8 cellular contexts compared by ENCODE assay signal in the genomic region with DNA sequence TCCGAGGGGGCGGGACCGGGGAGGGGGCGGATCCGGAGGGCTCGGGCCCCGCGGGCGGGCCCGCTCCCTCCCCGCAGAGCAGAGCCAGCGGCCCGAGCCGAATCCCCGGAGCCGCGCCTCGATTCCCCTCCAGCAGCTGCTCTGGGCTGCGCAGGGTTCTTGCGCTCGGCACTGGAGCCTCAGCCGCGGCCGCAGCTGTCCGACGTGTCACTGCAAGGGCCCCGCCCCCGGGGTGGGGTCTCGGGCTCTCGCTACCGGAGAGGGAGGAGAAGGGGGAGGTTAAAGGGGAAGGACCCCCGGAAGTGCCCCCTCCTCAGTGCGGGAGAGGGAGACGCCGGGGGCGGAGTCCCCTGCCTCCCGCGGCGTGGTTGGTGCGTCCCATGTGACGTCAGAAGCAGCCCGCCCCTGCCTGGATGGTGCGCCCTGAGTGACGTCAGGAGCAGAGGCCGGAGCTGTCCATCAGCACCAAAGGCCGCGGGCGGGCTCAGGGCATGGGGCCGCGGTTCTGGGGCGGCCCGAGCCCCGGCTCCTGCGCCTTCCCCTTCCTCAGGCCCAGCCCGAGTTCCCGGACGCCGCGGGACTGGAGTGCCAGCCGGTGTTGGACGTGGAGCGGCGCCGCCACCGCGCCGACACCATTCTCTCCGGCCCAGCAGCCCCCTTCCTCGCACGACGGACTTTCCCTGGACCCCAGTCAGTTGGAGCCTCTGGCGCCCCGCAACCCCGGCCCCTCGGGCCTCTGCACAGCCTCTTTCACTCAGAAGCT. TPM values are rescaled to one million over a fixed set of nuclear protein-coding genes. Genes with fewer than 3 reads are reported as not detected.
DNase-seq lines count a peak whose midpoint lies in the region; ATAC-seq and TF ChIP-seq lines count a peak whose summit lies in the region.

A gene with protein sequence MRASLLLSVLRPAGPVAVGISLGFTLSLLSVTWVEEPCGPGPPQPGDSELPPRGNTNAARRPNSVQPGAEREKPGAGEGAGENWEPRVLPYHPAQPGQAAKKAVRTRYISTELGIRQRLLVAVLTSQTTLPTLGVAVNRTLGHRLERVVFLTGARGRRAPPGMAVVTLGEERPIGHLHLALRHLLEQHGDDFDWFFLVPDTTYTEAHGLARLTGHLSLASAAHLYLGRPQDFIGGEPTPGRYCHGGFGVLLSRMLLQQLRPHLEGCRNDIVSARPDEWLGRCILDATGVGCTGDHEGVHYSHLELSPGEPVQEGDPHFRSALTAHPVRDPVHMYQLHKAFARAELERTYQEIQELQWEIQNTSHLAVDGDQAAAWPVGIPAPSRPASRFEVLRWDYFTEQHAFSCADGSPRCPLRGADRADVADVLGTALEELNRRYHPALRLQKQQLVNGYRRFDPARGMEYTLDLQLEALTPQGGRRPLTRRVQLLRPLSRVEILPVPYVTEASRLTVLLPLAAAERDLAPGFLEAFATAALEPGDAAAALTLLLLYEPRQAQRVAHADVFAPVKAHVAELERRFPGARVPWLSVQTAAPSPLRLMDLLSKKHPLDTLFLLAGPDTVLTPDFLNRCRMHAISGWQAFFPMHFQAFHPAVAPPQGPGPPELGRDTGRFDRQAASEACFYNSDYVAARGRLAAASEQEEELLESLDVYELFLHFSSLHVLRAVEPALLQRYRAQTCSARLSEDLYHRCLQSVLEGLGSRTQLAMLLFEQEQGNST (minus strand): TSS at position 214 of the 763 bp plus-strand sequence. CDS start 271 bp downstream, outside the sequence.
A gene with protein sequence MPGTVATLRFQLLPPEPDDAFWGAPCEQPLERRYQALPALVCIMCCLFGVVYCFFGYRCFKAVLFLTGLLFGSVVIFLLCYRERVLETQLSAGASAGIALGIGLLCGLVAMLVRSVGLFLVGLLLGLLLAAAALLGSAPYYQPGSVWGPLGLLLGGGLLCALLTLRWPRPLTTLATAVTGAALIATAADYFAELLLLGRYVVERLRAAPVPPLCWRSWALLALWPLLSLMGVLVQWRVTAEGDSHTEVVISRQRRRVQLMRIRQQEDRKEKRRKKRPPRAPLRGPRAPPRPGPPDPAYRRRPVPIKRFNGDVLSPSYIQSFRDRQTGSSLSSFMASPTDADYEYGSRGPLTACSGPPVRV (plus strand): TSS at position 433 of the 763 bp plus-strand sequence. CDS start 700 bp downstream, outside the sequence.

- intact Hi-C loops in activated CD4-positive, alpha-beta T cell treated with anti-CD3 and anti-CD28 coated beads, Interleukin-2, amount 10 ng/mL, durations not matched to agents 24 days and 14 days (cut with micrococcal nuclease): loop anchor here (1.0 to 5.0 kb wide), 8 partner anchors 9 to 1271 kb away; a partner anchor contains a TSS
- intact Hi-C loops in colonic mucosa (cut with DNase I): loop anchor here (5.0 kb wide), 1 partner anchor 144 kb away; no protein-coding TSS in a partner anchor

- peaks cover 18% of the 10 kb centered on the region for H3K27me3 Mint-ChIP-seq in activated CD4-positive, alpha-beta T cell treated with anti-CD3 and anti-CD28 coated beads, Interleukin-2, amount 10 ng/mL, durations not matched to agents 24 days and 14 days

- H3K4me1 Mint-ChIP-seq in activated CD4-positive, alpha-beta T cell treated with anti-CD3 and anti-CD28 coated beads, Interleukin-2, amount 10 ng/mL, durations not matched to agents 24 days and 14 days: peaks cover 17% of the 10 kb centered on the region

- CTCF ChIA-PET in BJ (lab: Yijun Ruan, JAX): interaction anchor here (0.7 to 35.2 kb wide), 12 partner anchors 8 to 146 kb away, joined by 3 to 872 read pairs (median 4); a partner anchor contains a TSS

- H3K4me3 Mint-ChIP-seq in activated CD4-positive, alpha-beta T cell treated with anti-CD3 and anti-CD28 coated beads, Interleukin-2, amount 10 ng/mL, durations not matched to agents 24 days and 14 days: peak within 1 kb of the TSS; percentile 89

- peak within 1 kb of the TSS; percentile 75 for H3K27ac Mint-ChIP-seq in activated CD4-positive, alpha-beta T cell treated with anti-CD3 and anti-CD28 coated beads, Interleukin-2, amount 10 ng/mL, durations not matched to agents 24 days and 14 days

- POLR2A ChIA-PET in BJ (lab: Charles Lee): interaction anchor here (0.5 kb wide), 1 partner anchor 22 kb away, joined by 4 read pairs; no protein-coding TSS in a partner anchor

- DNase-seq in BJ (ENCODE audit: low read depth): peak; percentile 86
- DNase-seq in NCI-H526 (lab: John Stamatoyannopoulos, UW): peak; percentile 97 to 99
- peak; percentile 99 for DNase-seq in activated CD4-positive, alpha-beta T cell treated with anti-CD3 and anti-CD28 coated beads, Interleukin-2, amount 10 ng/mL, durations not matched to agents 24 days and 14 days
- peak; percentile 97 for DNase-seq in colonic mucosa
- peak; percentile 80 to 96 (median 92) for DNase-seq in stimulated activated CD4-positive, alpha-beta T cell treated with anti-CD3 and anti-CD28 coated beads, Interleukin-1b, Interleukin-23, amount 100 ng/mL, for 24 hours (ENCODE audit: low read depth in 4 of 4, low spot score in 1 of 4)

- H3K27ac ChIP-seq in colonic mucosa (peak within 1 kb of the TSS; percentile 92), layer of hippocampus (ENCODE audit: low read depth, low read length) (peak within 1 kb of the TSS; percentile 88)

- H3K4me3 ChIP-seq in BJ (ENCODE audit: low read depth, low read length) (peak within 1 kb of the TSS; percentile 84), colonic mucosa (peak within 1 kb of the TSS; percentile 74)

- H3K27me3 ChIP-seq in BJ (ENCODE audit: control insufficient read depth, insufficient read depth, low read length): no peaks in the 10 kb centered on the region
- H3K27me3 ChIP-seq in colonic mucosa: no peaks in the 10 kb centered on the region
- H3K27me3 ChIP-seq in layer of hippocampus (ENCODE audit: control insufficient read depth, insufficient read depth, low read length): no peaks in the 10 kb centered on the region

- H3K9me3 ChIP-seq in colonic mucosa: no peaks in the 10 kb centered on the region

- peak within 1 kb of the TSS; percentile 78 to 88 for H3K9ac ChIP-seq in colonic mucosa (ENCODE audit: low read depth in 2 of 2, low read length in 2 of 2)

- peaks cover 28% of the 10 kb centered on the region for H3K36me3 ChIP-seq in BJ (ENCODE audit: control insufficient read depth, insufficient read depth, low read length)
- H3K36me3 ChIP-seq in colonic mucosa: no peaks in the 10 kb centered on the region

- no peak for TF ChIP-seq CTCF in BJ (IDR thresholded peaks at IDR 0.05; ENCODE audit: insufficient read depth, low read depth, low read length)
- TF ChIP-seq CTCF in colonic mucosa (IDR thresholded peaks at IDR 0.05): no peak

- peaks cover 8% of the 10 kb centered on the region for H3K36me3 Mint-ChIP-seq in activated CD4-positive, alpha-beta T cell treated with anti-CD3 and anti-CD28 coated beads, Interleukin-2, amount 10 ng/mL, durations not matched to agents 24 days and 14 days (ENCODE audit: low read depth)

- peaks cover 4% of the 10 kb centered on the region for H3K4me1 ChIP-seq in colonic mucosa

- no peaks in the 10 kb centered on the region for H3K9me3 Mint-ChIP-seq in activated CD4-positive, alpha-beta T cell treated with anti-CD3 and anti-CD28 coated beads, Interleukin-2, amount 10 ng/mL, durations not matched to agents 24 days and 14 days

- ATAC-seq in GM19324 (IDR thresholded peaks at IDR 0.05; ENCODE audit: low FRiP score, unreplicated experiment) (peak; percentile 80), HG03460 (IDR thresholded peaks at IDR 0.05; ENCODE audit: unreplicated experiment) (peak; percentile 77)

RNA-seq across cellular contexts. Expression of the first gene that starts in this region (rescaled TPM):
- 65.0 and 119 TPM in 2 replicates for polyA plus RNA-seq in BJ (2011; rRNA removed)
- polyA minus RNA-seq in BJ (2011; rRNA and poly(A)+ RNA removed): 19.2 and 21.0 TPM in 2 replicates
- 37.8 and 38.3 TPM in 2 replicates for total RNA-seq in activated CD4-positive, alpha-beta T cell treated with anti-CD3 and anti-CD28 coated beads, Interleukin-2, amount 10 ng/mL, durations not matched to agents 24 days and 14 days
- 10 to 100 TPM; 43.1 to 43.5 TPM for total RNA-seq in colonic mucosa

RNA-seq across cellular contexts. Expression of the second gene that starts in this region (rescaled TPM):
- polyA plus RNA-seq in BJ (2011; rRNA removed): 2.5 and 4.0 TPM in 2 replicates
- polyA minus RNA-seq in BJ (2011; rRNA and poly(A)+ RNA removed): 1.2 and 1.9 TPM in 2 replicates
- total RNA-seq in activated CD4-positive, alpha-beta T cell treated with anti-CD3 and anti-CD28 coated beads, Interleukin-2, amount 10 ng/mL, durations not matched to agents 24 days and 14 days: 3.1 and 3.4 TPM in 2 replicates
- 1 to 10 TPM; 1.7 to 2.9 TPM for total RNA-seq in colonic mucosa

Comparison
In these comparisons a context has a peak if more than half of its experiments do, and no peak if none do; other contexts are left out.
1. Peak in every context shown above with its lines: DNase-seq, ATAC-seq, H3K4me3 ChIP-seq and H3K27ac ChIP-seq.